Comparison of ENCODE assay signal across 3 cellular contexts in the genomic region with DNA sequence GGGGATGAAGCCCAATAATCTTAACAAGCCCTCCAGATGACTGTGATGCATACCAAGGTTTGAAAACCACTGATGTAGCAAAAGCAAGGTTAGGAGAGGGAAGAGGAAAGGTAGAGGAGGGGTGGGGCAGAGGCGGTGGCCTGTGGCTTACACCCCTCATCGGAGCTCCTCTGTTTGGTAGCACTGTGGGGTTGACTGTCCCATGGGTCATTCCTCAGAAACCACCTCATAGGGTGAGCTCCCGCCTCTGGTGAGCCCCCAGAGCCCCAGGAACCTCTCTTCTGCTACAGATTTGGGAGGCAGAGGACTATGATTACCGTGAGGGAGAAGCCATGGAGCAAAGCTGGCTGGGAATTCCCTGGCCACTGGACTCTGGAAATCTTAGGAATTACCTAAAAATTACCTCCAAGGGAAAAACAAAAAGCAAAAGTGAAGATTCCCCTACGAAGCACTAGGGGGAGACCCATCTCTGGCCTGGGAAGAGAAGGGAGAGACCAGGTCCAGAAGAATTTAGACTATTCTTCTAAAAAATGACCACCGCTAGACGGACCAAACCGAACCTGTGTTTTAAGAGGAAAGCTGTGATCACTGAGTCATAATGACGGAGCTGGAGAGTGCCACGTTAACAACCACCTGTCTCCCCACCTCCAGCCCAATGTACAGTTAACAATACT.
TF ChIP-seq lines count a peak whose summit lies in the region.

No MANE protein-coding gene starts in this region.

TF ChIP-seq in SK-N-SH, 30 proteins besides CTCF, POLR2A, EP300 and RAD21:
- TF ChIP-seq SMC3 (IDR thresholded peaks at IDR 0.05; ENCODE audit: low read depth, low read length) (peak; percentile 19; the same call in 1 of the 2 replicates), JUND (IDR thresholded peaks at IDR 0.05) (no peak)

TF ChIP-seq in SK-N-SH treated with all-trans-retinoic acid at 6 μM for 48 hours, 23 proteins besides CTCF, POLR2A, EP300 and RAD21:
- TF ChIP-seq ZNF70 (CRISPR knock-in tag; IDR thresholded peaks at IDR 0.05) (no peak), RARB (CRISPR knock-in tag; IDR thresholded peaks at IDR 0.05) (no peak), OSR1 (CRISPR knock-in tag; IDR thresholded peaks at IDR 0.05) (no peak), ZNF8 (CRISPR knock-in tag; IDR thresholded peaks at IDR 0.05) (no peak), SNAI2 (CRISPR knock-in tag; IDR thresholded peaks at IDR 0.05) (no peak), TCF4 (CRISPR knock-in tag; IDR thresholded peaks at IDR 0.05; ENCODE audit: borderline replicate concordance) (no peak), BACH2 (CRISPR knock-in tag; IDR thresholded peaks at IDR 0.05; ENCODE audit: borderline replicate concordance) (no peak), TOX (CRISPR knock-in tag; IDR thresholded peaks at IDR 0.05; ENCODE audit: borderline replicate concordance) (no peak), GLIS3 (CRISPR knock-in tag; IDR thresholded peaks at IDR 0.05) (no peak), PPARA (CRISPR knock-in tag; IDR thresholded peaks at IDR 0.05; ENCODE audit: borderline replicate concordance) (no peak)
- TF ChIP-seq, protein P1, sequence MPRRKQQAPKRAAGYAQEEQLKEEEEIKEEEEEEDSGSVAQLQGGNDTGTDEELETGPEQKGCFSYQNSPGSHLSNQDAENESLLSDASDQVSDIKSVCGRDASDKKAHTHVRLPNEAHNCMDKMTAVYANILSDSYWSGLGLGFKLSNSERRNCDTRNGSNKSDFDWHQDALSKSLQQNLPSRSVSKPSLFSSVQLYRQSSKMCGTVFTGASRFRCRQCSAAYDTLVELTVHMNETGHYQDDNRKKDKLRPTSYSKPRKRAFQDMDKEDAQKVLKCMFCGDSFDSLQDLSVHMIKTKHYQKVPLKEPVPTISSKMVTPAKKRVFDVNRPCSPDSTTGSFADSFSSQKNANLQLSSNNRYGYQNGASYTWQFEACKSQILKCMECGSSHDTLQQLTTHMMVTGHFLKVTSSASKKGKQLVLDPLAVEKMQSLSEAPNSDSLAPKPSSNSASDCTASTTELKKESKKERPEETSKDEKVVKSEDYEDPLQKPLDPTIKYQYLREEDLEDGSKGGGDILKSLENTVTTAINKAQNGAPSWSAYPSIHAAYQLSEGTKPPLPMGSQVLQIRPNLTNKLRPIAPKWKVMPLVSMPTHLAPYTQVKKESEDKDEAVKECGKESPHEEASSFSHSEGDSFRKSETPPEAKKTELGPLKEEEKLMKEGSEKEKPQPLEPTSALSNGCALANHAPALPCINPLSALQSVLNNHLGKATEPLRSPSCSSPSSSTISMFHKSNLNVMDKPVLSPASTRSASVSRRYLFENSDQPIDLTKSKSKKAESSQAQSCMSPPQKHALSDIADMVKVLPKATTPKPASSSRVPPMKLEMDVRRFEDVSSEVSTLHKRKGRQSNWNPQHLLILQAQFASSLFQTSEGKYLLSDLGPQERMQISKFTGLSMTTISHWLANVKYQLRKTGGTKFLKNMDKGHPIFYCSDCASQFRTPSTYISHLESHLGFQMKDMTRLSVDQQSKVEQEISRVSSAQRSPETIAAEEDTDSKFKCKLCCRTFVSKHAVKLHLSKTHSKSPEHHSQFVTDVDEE (CRISPR knock-in tag; IDR thresholded peaks at IDR 0.05): no peak
- TF ChIP-seq, protein P2, sequence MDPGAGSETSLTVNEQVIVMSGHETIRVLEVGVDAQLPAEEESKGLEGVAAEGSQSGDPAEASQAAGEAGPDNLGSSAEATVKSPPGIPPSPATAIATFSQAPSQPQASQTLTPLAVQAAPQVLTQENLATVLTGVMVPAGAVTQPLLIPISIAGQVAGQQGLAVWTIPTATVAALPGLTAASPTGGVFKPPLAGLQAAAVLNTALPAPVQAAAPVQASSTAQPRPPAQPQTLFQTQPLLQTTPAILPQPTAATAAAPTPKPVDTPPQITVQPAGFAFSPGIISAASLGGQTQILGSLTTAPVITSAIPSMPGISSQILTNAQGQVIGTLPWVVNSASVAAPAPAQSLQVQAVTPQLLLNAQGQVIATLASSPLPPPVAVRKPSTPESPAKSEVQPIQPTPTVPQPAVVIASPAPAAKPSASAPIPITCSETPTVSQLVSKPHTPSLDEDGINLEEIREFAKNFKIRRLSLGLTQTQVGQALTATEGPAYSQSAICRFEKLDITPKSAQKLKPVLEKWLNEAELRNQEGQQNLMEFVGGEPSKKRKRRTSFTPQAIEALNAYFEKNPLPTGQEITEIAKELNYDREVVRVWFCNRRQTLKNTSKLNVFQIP (CRISPR knock-in tag; IDR thresholded peaks at IDR 0.05; ENCODE audit: borderline replicate concordance, low read depth): no peak

TF ChIP-seq in endothelial cell of umbilical vein, 7 proteins besides CTCF, POLR2A, EP300 and RAD21:
- TF ChIP-seq JUN (IDR thresholded peaks at IDR 0.05; ENCODE audit: borderline replicate concordance, insufficient read depth, insufficient read length, low read depth) (no peak), POLR2AphosphoS5 (IDR thresholded peaks at IDR 0.05; ENCODE audit: insufficient read depth, low read depth, low read length) (no peak), FOS (IDR thresholded peaks at IDR 0.05; ENCODE audit: borderline replicate concordance, insufficient read depth, low read length) (no peak), EZH2 (IDR thresholded peaks at IDR 0.05; ENCODE audit: borderline replicate concordance, low read depth, low read length, severe bottlenecking) (no peak), GATA2 (IDR thresholded peaks at IDR 0.05; ENCODE audit: insufficient read depth, insufficient read length, low read depth, low read length) (no peak), MYC (IDR thresholded peaks at IDR 0.05; ENCODE audit: low read depth, low read length) (no peak)
- TF ChIP-seq, protein P3, sequence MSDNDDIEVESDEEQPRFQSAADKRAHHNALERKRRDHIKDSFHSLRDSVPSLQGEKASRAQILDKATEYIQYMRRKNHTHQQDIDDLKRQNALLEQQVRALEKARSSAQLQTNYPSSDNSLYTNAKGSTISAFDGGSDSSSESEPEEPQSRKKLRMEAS (IDR thresholded peaks at IDR 0.05; ENCODE audit: insufficient read depth, insufficient read length): no peak
TF ChIP-seq in endothelial cell of umbilical vein: peak in this region for 0.
